1 cellular context compared by ENCODE assay signal in the genomic region with DNA sequence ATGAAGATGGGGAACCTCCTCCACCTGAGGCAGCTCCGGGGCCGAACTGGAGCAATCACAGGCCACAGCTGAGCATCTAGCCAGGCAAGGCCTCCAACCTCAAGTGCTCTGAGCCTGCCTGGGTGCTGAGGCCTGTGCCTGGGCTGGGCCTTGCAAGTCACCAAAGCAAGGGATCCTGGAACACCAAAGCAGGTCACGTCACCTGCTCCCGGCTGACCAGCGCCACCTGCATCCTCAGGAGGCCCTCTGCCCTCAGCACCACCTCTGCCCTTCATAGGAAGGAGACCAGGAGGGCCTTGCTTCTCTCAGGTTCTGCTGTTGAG.
TF ChIP-seq lines count a peak whose summit lies in the region.

No MANE protein-coding gene starts in this region.

TF ChIP-seq in H1, 55 proteins besides CTCF, POLR2A, EP300 and RAD21:
- TF ChIP-seq BACH1 (IDR thresholded peaks at IDR 0.05; ENCODE audit: low read length) (no peak), CTBP2 (IDR thresholded peaks at IDR 0.05; ENCODE audit: borderline replicate concordance, insufficient read depth, insufficient read length, low read length) (no peak), HDAC2 (IDR thresholded peaks at IDR 0.05; ENCODE audit: borderline replicate concordance in 1 of 2, low read depth in 2 of 2, low read length in 2 of 2) (no peak), ZNF274 (IDR thresholded peaks at IDR 0.05; ENCODE audit: borderline replicate concordance, extremely low read depth, low read length) (no peak), SIX5 (IDR thresholded peaks at IDR 0.05; ENCODE audit: low read depth, low read length) (no peak), SP2 (IDR thresholded peaks at IDR 0.05; ENCODE audit: low read length) (no peak), CHD2 (IDR thresholded peaks at IDR 0.05; ENCODE audit: low read length) (no peak), SP4 (IDR thresholded peaks at IDR 0.05; ENCODE audit: low read length) (no peak), RBBP5 (IDR thresholded peaks at IDR 0.05; ENCODE audit: borderline replicate concordance, low read depth, low read length) (no peak), NRF1 (IDR thresholded peaks at IDR 0.05; ENCODE audit: low read depth, low read length) (no peak), EZH2 (IDR thresholded peaks at IDR 0.05; ENCODE audit: low read depth, low read length, severe bottlenecking) (no peak), RNF2 (IDR thresholded peaks at IDR 0.05; ENCODE audit: borderline replicate concordance, low read depth, low read length, missing control alignments, poor library complexity, severe bottlenecking) (no peak), CEBPB (IDR thresholded peaks at IDR 0.05; ENCODE audit: low read depth, low read length) (no peak), CBX8 (IDR thresholded peaks at IDR 0.05; ENCODE audit: borderline replicate concordance, low read depth, low read length) (no peak), JUND (IDR thresholded peaks at IDR 0.05; ENCODE audit: low read length) (no peak), SIN3A (conservative IDR thresholded peaks at IDR 0.05 in 1 of 2, IDR thresholded peaks at IDR 0.05 in 1 of 2; ENCODE audit: low read depth in 1 of 2, low read length in 2 of 2) (no peak), JUN (IDR thresholded peaks at IDR 0.05; ENCODE audit: low read depth, low read length) (no peak)
- TF ChIP-seq, protein P1, sequence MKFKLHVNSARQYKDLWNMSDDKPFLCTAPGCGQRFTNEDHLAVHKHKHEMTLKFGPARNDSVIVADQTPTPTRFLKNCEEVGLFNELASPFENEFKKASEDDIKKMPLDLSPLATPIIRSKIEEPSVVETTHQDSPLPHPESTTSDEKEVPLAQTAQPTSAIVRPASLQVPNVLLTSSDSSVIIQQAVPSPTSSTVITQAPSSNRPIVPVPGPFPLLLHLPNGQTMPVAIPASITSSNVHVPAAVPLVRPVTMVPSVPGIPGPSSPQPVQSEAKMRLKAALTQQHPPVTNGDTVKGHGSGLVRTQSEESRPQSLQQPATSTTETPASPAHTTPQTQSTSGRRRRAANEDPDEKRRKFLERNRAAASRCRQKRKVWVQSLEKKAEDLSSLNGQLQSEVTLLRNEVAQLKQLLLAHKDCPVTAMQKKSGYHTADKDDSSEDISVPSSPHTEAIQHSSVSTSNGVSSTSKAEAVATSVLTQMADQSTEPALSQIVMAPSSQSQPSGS (IDR thresholded peaks at IDR 0.05; ENCODE audit: low read length): no peak
- TF ChIP-seq, protein P2, sequence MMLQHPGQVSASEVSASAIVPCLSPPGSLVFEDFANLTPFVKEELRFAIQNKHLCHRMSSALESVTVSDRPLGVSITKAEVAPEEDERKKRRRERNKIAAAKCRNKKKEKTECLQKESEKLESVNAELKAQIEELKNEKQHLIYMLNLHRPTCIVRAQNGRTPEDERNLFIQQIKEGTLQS (IDR thresholded peaks at IDR 0.05; ENCODE audit: insufficient read depth, low read depth, low read length): no peak
